In the genomic region with DNA sequence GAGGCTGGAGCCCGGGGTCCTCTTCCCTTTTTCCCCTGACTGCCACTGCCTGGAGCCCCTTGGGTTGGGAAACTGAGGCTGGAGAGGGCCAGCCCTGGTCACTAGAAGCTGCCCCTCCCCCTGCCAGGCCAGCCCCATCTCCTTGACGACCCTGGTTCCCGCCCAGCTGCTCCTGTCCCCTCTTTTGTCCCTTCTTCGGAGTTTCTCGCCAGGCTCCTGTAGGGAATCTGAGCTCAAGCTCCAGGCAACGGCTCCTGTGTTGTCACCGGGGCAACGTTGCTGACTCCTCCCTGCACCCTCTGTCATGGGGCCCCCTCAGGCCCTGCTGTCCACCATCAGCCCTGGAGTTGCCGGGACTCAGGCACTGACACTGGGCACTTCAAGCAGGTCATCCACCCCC, we compare ENCODE assay signal across 1 cellular context.
TF ChIP-seq lines count a peak whose summit lies in the region.

No MANE protein-coding gene starts in this region.

TF ChIP-seq in H1, 55 proteins besides CTCF, POLR2A, EP300 and RAD21:
- TF ChIP-seq SIX5 (IDR thresholded peaks at IDR 0.05; ENCODE audit: low read depth, low read length) (no peak), NRF1 (IDR thresholded peaks at IDR 0.05; ENCODE audit: low read depth, low read length) (no peak), POU5F1 (IDR thresholded peaks at IDR 0.05; ENCODE audit: low read depth, low read length) (no peak), JUN (IDR thresholded peaks at IDR 0.05; ENCODE audit: low read depth, low read length) (no peak), HDAC6 (IDR thresholded peaks at IDR 0.05; ENCODE audit: low read depth, low read length) (no peak), RFX5 (IDR thresholded peaks at IDR 0.05; ENCODE audit: borderline replicate concordance, low read depth, low read length) (no peak), TCF12 (IDR thresholded peaks at IDR 0.05; ENCODE audit: low read depth, low read length) (no peak), SP1 (IDR thresholded peaks at IDR 0.05; ENCODE audit: low read depth, low read length) (no peak), SUZ12 (IDR thresholded peaks at IDR 0.05; ENCODE audit: low read length) (no peak), RNF2 (IDR thresholded peaks at IDR 0.05; ENCODE audit: borderline replicate concordance, low read depth, low read length, missing control alignments, poor library complexity, severe bottlenecking) (no peak), CHD1 (IDR thresholded peaks at IDR 0.05; ENCODE audit: low read depth, low read length) (no peak), SP2 (IDR thresholded peaks at IDR 0.05; ENCODE audit: low read length) (no peak)
- TF ChIP-seq, protein P1, sequence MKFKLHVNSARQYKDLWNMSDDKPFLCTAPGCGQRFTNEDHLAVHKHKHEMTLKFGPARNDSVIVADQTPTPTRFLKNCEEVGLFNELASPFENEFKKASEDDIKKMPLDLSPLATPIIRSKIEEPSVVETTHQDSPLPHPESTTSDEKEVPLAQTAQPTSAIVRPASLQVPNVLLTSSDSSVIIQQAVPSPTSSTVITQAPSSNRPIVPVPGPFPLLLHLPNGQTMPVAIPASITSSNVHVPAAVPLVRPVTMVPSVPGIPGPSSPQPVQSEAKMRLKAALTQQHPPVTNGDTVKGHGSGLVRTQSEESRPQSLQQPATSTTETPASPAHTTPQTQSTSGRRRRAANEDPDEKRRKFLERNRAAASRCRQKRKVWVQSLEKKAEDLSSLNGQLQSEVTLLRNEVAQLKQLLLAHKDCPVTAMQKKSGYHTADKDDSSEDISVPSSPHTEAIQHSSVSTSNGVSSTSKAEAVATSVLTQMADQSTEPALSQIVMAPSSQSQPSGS (IDR thresholded peaks at IDR 0.05; ENCODE audit: low read length) = no peak
- TF ChIP-seq, protein P2, sequence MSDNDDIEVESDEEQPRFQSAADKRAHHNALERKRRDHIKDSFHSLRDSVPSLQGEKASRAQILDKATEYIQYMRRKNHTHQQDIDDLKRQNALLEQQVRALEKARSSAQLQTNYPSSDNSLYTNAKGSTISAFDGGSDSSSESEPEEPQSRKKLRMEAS (IDR thresholded peaks at IDR 0.05) = no peak
